25 cellular contexts compared by ENCODE assay signal in genomic region chr2:108220942-108221541, GRCh38. TPM values are rescaled to one million over a fixed set of nuclear protein-coding genes. Genes with fewer than 3 reads are reported as not detected.
DNase-seq lines count a peak whose midpoint lies in the region; ATAC-seq lines count a peak whose summit lies in the region.
"Had no signal": no experiment of that assay in that cellular context is flagged by ENCODE, and none has a peak within 500 bp of the region (broad histone marks: within the 10 kb centered on the region; RNA-seq: fewer than 3 reads in every experiment).

No MANE protein-coding gene starts in this region.

- no peak overlapping the region for H2BK15ac ChIP-seq in mesenchymal stem cell (ENCODE audit: low read depth, poor library complexity, severe bottlenecking)

- no peak overlapping the region for H2BK120ac ChIP-seq in mesenchymal stem cell (ENCODE audit: low read depth, low read length)

- H3K36me3 ChIP-seq in mesenchymal stem cell (ENCODE audit: control insufficient read depth in 1 of 2, insufficient read depth in 2 of 2, low read depth in 1 of 2, low read length in 2 of 2): no peaks in the 10 kb centered on the region
- H3K36me3 ChIP-seq in effector memory CD4-positive, alpha-beta T cell (ENCODE audit: control insufficient read depth, insufficient read depth, low read length): no peaks in the 10 kb centered on the region
- H3K36me3 ChIP-seq: brain microvascular endothelial cell, vagina had no signal

- no peak overlapping the region for H3K4me3 ChIP-seq in mesenchymal stem cell (ENCODE audit: insufficient read depth in 1 of 2, low read depth in 1 of 2, low read length in 2 of 2)
- H3K4me3 ChIP-seq in effector memory CD4-positive, alpha-beta T cell (ENCODE audit: insufficient read depth, low read depth, low read length, poor library complexity, severe bottlenecking): no peak overlapping the region
- H3K4me3 ChIP-seq: dorsolateral prefrontal cortex, vagina had no signal

- no peak overlapping the region for H3K4me2 ChIP-seq in mesenchymal stem cell (ENCODE audit: low read length, poor library complexity, severe bottlenecking)

- H3K9me3 ChIP-seq in mesenchymal stem cell (ENCODE audit: control insufficient read depth, low read length): peaks cover 15% of the 10 kb centered on the region
- no peaks in the 10 kb centered on the region for H3K9me3 ChIP-seq in effector memory CD4-positive, alpha-beta T cell (ENCODE audit: control insufficient read depth, low read length)
- H3K9me3 ChIP-seq: vagina had no signal

- no peak overlapping the region for H3K18ac ChIP-seq in mesenchymal stem cell (ENCODE audit: low read depth in 1 of 2, low read length in 2 of 2)

- H3K79me1 ChIP-seq in mesenchymal stem cell (replicated peaks; ENCODE audit: low read length, poor library complexity, severe bottlenecking): no peaks in the 10 kb centered on the region

- no peak overlapping the region for H4K91ac ChIP-seq in mesenchymal stem cell (ENCODE audit: low read length)

- 80% methylated on average over 3 of the region's 4 CpGs for WGBS in mesenchymal stem cell

- no peak overlapping the region for H3K14ac ChIP-seq in mesenchymal stem cell (ENCODE audit: low read length in 2 of 2)

- peaks cover 13% of the 10 kb centered on the region for H3K4me1 ChIP-seq in mesenchymal stem cell (ENCODE audit: control insufficient read depth, insufficient read depth, low read depth, low read length)
- no peaks in the 10 kb centered on the region for H3K4me1 ChIP-seq in effector memory CD4-positive, alpha-beta T cell (ENCODE audit: control insufficient read depth, insufficient read depth, low read length, poor library complexity, severe bottlenecking)

- intact Hi-C loops in Right ventricle myocardium inferior (cut with DNase I): no loop called here
- intact Hi-C loops in cardiac septum (cut with DNase I): no loop called here

- H2AK5ac ChIP-seq in mesenchymal stem cell (ENCODE audit: low read length, severe bottlenecking): peak overlapping the region; percentile 60

- no peak overlapping the region for H3K23ac ChIP-seq in mesenchymal stem cell (ENCODE audit: low read length in 2 of 2)

- peak overlapping the region; percentile 1 for H3K27ac ChIP-seq in mesenchymal stem cell (ENCODE audit: low read length, poor library complexity, severe bottlenecking)
- H3K27ac ChIP-seq in effector memory CD4-positive, alpha-beta T cell (ENCODE audit: insufficient read depth, low read length, poor library complexity, severe bottlenecking): no peak overlapping the region
- H3K27ac ChIP-seq: brain microvascular endothelial cell, vagina had no signal

- no peaks in the 10 kb centered on the region for H3K27me3 ChIP-seq in mesenchymal stem cell (ENCODE audit: control insufficient read depth in 1 of 2, insufficient read depth in 1 of 2, low read length in 2 of 2)
- no peaks in the 10 kb centered on the region for H3K27me3 ChIP-seq in effector memory CD4-positive, alpha-beta T cell (replicated peaks; ENCODE audit: control insufficient read depth, insufficient read depth, low read length, poor library complexity, severe bottlenecking)
- H3K27me3 ChIP-seq: brain microvascular endothelial cell, dorsolateral prefrontal cortex, vagina had no signal

- peak; percentile 88 for ATAC-seq in Right ventricle myocardium inferior
- ATAC-seq: activated T-cell treated with anti-CD3 and anti-CD28 coated beads, Interleukin-2, amount 50 U/mL, for 72 hours had no signal

- no peak overlapping the region for H2AFZ ChIP-seq in mesenchymal stem cell (ENCODE audit: low read depth, low read length)

- H3K9ac ChIP-seq in mesenchymal stem cell (ENCODE audit: low read length): no peak overlapping the region

- H3K4ac ChIP-seq in mesenchymal stem cell (ENCODE audit: low read depth in 1 of 2, low read length in 2 of 2): no peak overlapping the region

- DNase-seq in Right ventricle myocardium inferior (ENCODE audit: missing footprints): peak; percentile 75
- DNase-seq in cardiac septum (ENCODE audit: low spot score): no peak
- DNase-seq in cortex of kidney (lab: John Stamatoyannopoulos, UW): peak; percentile 38
- no peak for DNase-seq in mesenchymal stem cell
- DNase-seq in stimulated activated naive CD4-positive, alpha-beta T cell (lab: John Stamatoyannopoulos, UW): no peak
- no peak for DNase-seq in effector memory CD4-positive, alpha-beta T cell
- no peak for DNase-seq in cerebellar nuclear complex (lab: John Stamatoyannopoulos, UW)
- DNase-seq in GOT3 (lab: John Stamatoyannopoulos, UW): no peak
- DNase-seq: ACHN; activated CD4-positive, CD25-positive, alpha-beta regulatory T cell treated with anti-CD3 and anti-CD28 coated beads, Interleukin-2, amount 50 U/mL, for 72 hours; activated naive CD8-positive, alpha-beta T cell treated with anti-CD3 and anti-CD28 coated beads, Interleukin-2, amount 10 ng/mL, durations not matched to agents 7 days and 5 days; activated T-cell treated with anti-CD3 and anti-CD28 coated beads, Interleukin-2, amount 50 U/mL, for 72 hours; brain microvascular endothelial cell; foreskin melanocyte; NCI-H146; NCI-H226; RPMI8226; stimulated activated CD4-positive, alpha-beta T cell treated with anti-CD3 and anti-CD28 coated beads, Interleukin-2, amount 100 ng/mL, for 48 hours had no signal

- no peak overlapping the region for H2BK12ac ChIP-seq in mesenchymal stem cell (ENCODE audit: low read length in 2 of 2)

- H2BK5ac ChIP-seq in mesenchymal stem cell (ENCODE audit: low read depth, low read length, poor library complexity, severe bottlenecking): peak overlapping the region; percentile 20

- H4K8ac ChIP-seq in mesenchymal stem cell (ENCODE audit: low read length): no peak overlapping the region

RNA-seq across cellular contexts. Expression of gene SULT1C3, which starts 18.7 kb away (rescaled TPM):
- not detected for total RNA-seq in Right ventricle myocardium inferior
- not detected for total RNA-seq in cardiac septum
- polyA plus RNA-seq in mesenchymal stem cell (2013, experiment 1 of 2): not detected
- polyA plus RNA-seq in mesenchymal stem cell (2013, experiment 2 of 2): not detected
- total RNA-seq: activated naive CD8-positive, alpha-beta T cell treated with anti-CD3 and anti-CD28 coated beads, Interleukin-2, amount 10 ng/mL, durations not matched to agents 7 days and 5 days; activated T-cell treated with anti-CD3 and anti-CD28 coated beads, Interleukin-2, amount 50 U/mL, for 72 hours; dorsolateral prefrontal cortex; epithelial cell of proximal tubule; liver; M059J; omental fat pad; skeletal muscle tissue; vagina had no signal
- polyA plus RNA-seq: liver had no signal

Comparison
In these comparisons a context has a peak if more than half of its experiments do, and no peak if none do; other contexts are left out.
1. DNase-seq: peak in Right ventricle myocardium inferior (single experiment) and cortex of kidney (single experiment); none in cardiac septum (single experiment), mesenchymal stem cell (single experiment), stimulated activated naive CD4-positive, alpha-beta T cell (0 of 6), effector memory CD4-positive, alpha-beta T cell (0 of 3), cerebellar nuclear complex (0 of 2) and GOT3 (single experiment).